ENCODE assay signal across 16 cellular contexts in the genomic region with DNA sequence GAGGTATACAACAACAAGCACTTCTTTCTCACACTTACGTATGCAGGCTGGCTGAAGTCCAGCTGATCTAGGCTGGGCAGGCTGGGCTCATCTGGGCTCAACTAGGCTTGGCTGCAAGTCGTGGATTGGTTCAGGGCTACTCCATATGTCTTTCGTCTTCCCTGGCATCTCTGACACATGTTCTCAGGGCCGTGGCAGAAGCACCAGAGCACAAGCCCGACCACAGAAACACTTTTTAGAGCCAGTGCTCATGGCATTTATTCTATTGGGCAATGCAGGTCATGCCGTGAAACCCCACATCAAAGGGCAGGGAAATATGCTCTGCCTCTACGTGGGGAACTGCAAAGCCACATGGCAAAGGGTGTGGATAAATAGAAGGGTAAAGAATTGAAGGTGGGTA.
"Had no signal": no experiment of that assay in that cellular context is flagged by ENCODE, and none has a peak within 500 bp of the region (broad histone marks: within the 10 kb centered on the region; RNA-seq: fewer than 3 reads in every experiment).

No MANE protein-coding gene starts in this region.

- H3K27ac Mint-ChIP-seq: activated CD4-positive, alpha-beta memory T cell treated with anti-CD3 and anti-CD28 coated beads, Interleukin-2, amount 10 ng/mL, durations not matched to agents 7 days and 5 days; activated naive CD8-positive, alpha-beta T cell had no signal

- H3K9me3 ChIP-seq: ascending aorta, prostate gland, upper lobe of left lung had no signal

- H3K9me3 Mint-ChIP-seq: activated CD4-positive, alpha-beta memory T cell treated with anti-CD3 and anti-CD28 coated beads, Interleukin-2, amount 10 ng/mL, durations not matched to agents 7 days and 5 days had no signal

- H3K4me1 Mint-ChIP-seq: activated CD4-positive, alpha-beta memory T cell treated with anti-CD3 and anti-CD28 coated beads, Interleukin-2, amount 10 ng/mL, durations not matched to agents 7 days and 5 days had no signal

- H3K27ac ChIP-seq: ascending aorta, cardiac muscle cell, prostate gland, upper lobe of left lung had no signal

- ATAC-seq: sciatic nerve had no signal

- H3K36me3 ChIP-seq: ascending aorta, cardiac muscle cell, prostate gland, upper lobe of left lung had no signal

- DNase-seq: activated CD4-positive, alpha-beta memory T cell treated with anti-CD3 and anti-CD28 coated beads, Interleukin-2, amount 10 ng/mL, durations not matched to agents 7 days and 5 days; activated gamma-delta T cell; activated T-cell treated with anti-CD3 and anti-CD28 coated beads, Interleukin-2, amount 50 U/mL, for 48 hours; cortex of kidney; left cardiac atrium; occipital lobe; stimulated activated CD4-positive, alpha-beta T cell treated with anti-CD3 and anti-CD28 coated beads, Interleukin-2, amount 100 ng/mL, for 24 hours; stimulated activated naive CD4-positive, alpha-beta T cell; T-helper 9 cell; upper lobe of left lung had no signal

- H3K4me3 Mint-ChIP-seq: activated CD4-positive, alpha-beta memory T cell treated with anti-CD3 and anti-CD28 coated beads, Interleukin-2, amount 10 ng/mL, durations not matched to agents 7 days and 5 days; activated naive CD8-positive, alpha-beta T cell; nephron had no signal

- H3K36me3 Mint-ChIP-seq: activated naive CD8-positive, alpha-beta T cell had no signal

- H3K4me3 ChIP-seq: ascending aorta, cardiac muscle cell, prostate gland, upper lobe of left lung had no signal

- H3K27me3 ChIP-seq: ascending aorta, cardiac muscle cell, upper lobe of left lung had no signal
